ENCODE assay signal across 8 cellular contexts in the genomic region with DNA sequence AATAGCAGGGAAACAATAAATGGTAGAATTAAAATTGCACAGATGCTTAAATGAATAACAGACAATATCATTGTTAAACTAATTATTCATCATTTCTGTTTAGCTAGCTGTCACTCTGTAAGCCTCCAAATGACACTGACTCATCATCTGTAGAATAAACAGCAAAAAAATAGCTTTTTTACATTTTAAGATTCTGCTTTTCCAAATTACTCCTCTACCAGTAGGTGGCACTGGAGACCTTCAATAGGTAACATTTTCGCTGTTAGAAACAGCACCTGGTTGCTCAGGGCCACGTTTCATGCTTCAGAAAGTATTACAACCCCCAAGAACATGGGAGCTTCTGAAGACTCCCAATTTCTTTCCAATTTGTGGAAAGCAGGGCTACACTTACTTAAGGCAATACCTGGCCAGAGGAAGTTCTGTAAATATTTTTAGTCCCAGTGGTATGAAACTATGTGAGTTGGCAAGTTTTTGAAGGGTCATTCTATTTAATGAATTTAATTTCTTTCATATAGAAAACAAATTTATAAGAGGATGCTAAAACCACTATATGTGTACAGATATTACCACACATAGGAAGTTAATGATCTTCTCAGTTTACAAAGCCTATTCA. TPM values are rescaled to one million over a fixed set of nuclear protein-coding genes. Genes with fewer than 3 reads are reported as not detected.
DNase-seq lines count a peak whose midpoint lies in the region; ATAC-seq and TF ChIP-seq lines count a peak whose summit lies in the region.

No MANE protein-coding gene starts in this region.

- H3K9me3 Mint-ChIP-seq in activated CD4-positive, alpha-beta T cell treated with anti-CD3 and anti-CD28 coated beads, Interleukin-2, amount 10 ng/mL, durations not matched to agents 24 days and 14 days = no peaks in the 10 kb centered on the region

- DNase-seq in AG04450 (ENCODE audit: low read depth, low spot score) (peak; percentile 6), GM03348 (ENCODE audit: low spot score) (peak; percentile 28), NCI-H1694 (lab: John Stamatoyannopoulos, UW) (peak; percentile 30), glomerular visceral epithelial cell (ENCODE audit: extremely low spot score) (peak; percentile 42)
- DNase-seq in activated CD4-positive, alpha-beta T cell treated with anti-CD3 and anti-CD28 coated beads, Interleukin-2, amount 10 ng/mL, durations not matched to agents 24 days and 14 days = peak; percentile 82
- peak; percentile 9 to 14 for DNase-seq in stimulated activated CD4-positive, alpha-beta T cell treated with anti-CD3 and anti-CD28 coated beads, Interleukin-2, amount 100 ng/mL, for 48 hours

- POLR2A ChIA-PET in AG04450 (lab: Yijun Ruan, JAX) = no interaction called here

- intact Hi-C loops in activated CD4-positive, alpha-beta T cell treated with anti-CD3 and anti-CD28 coated beads, Interleukin-2, amount 10 ng/mL, durations not matched to agents 24 days and 14 days (cut with micrococcal nuclease) = loop anchor here (2.0 to 10.0 kb wide), 3 partner anchors 153 to 683 kb away; no protein-coding TSS in a partner anchor

- TF ChIP-seq CTCF in AG04450 (IDR thresholded peaks at IDR 0.05; ENCODE audit: low read depth, low read length) = peak; percentile 83

- no peaks in the 10 kb centered on the region for H3K36me3 Mint-ChIP-seq in activated CD4-positive, alpha-beta T cell treated with anti-CD3 and anti-CD28 coated beads, Interleukin-2, amount 10 ng/mL, durations not matched to agents 24 days and 14 days (ENCODE audit: low read depth)

- CTCF ChIA-PET in AG04450 (lab: Charles Lee) = interaction anchor here (0.6 to 2.1 kb wide), 25 partner anchors 8 to 1315 kb away, joined by 3 to 19 read pairs (median 4); no protein-coding TSS in a partner anchor

- H3K27ac Mint-ChIP-seq in activated CD4-positive, alpha-beta T cell treated with anti-CD3 and anti-CD28 coated beads, Interleukin-2, amount 10 ng/mL, durations not matched to agents 24 days and 14 days = no peak overlapping the region

- no peaks in the 10 kb centered on the region for H3K9me3 ChIP-seq in AG04450 (ENCODE audit: control insufficient read depth, insufficient read depth, low read length)

- H3K4me3 ChIP-seq in AG04450 (ENCODE audit: low read depth, low read length) = no peak overlapping the region

- H3K4me1 Mint-ChIP-seq in activated CD4-positive, alpha-beta T cell treated with anti-CD3 and anti-CD28 coated beads, Interleukin-2, amount 10 ng/mL, durations not matched to agents 24 days and 14 days = no peaks in the 10 kb centered on the region

- ATAC-seq in HG02642 (IDR thresholded peaks at IDR 0.05; ENCODE audit: poor library complexity, unreplicated experiment) = peak; percentile 65
- no peak for ATAC-seq in HG03108 (IDR thresholded peaks at IDR 0.05; ENCODE audit: unreplicated experiment)

- H3K4me3 Mint-ChIP-seq in activated CD4-positive, alpha-beta T cell treated with anti-CD3 and anti-CD28 coated beads, Interleukin-2, amount 10 ng/mL, durations not matched to agents 24 days and 14 days = no peak overlapping the region

- no peaks in the 10 kb centered on the region for H3K27me3 Mint-ChIP-seq in activated CD4-positive, alpha-beta T cell treated with anti-CD3 and anti-CD28 coated beads, Interleukin-2, amount 10 ng/mL, durations not matched to agents 24 days and 14 days

- H3K27ac ChIP-seq in AG04450 (ENCODE audit: low read depth, low read length) = no peak overlapping the region

- H3K27me3 ChIP-seq in AG04450 (ENCODE audit: control insufficient read depth, insufficient read depth, low read length) = no peaks in the 10 kb centered on the region

RNA-seq across cellular contexts. Expression of a gene that starts 45.4 kb away (rescaled TPM):
- 0.06 and 0.07 TPM in 2 replicates for polyA plus RNA-seq in AG04450 (2011; rRNA removed)
- polyA minus RNA-seq in AG04450 (2011; rRNA and poly(A)+ RNA removed) = under 0.01 and 0.17 TPM in 2 replicates
- total RNA-seq in activated CD4-positive, alpha-beta T cell treated with anti-CD3 and anti-CD28 coated beads, Interleukin-2, amount 10 ng/mL, durations not matched to agents 24 days and 14 days = 2.8 and 2.9 TPM in 2 replicates

Comparison
In these comparisons a context has a peak if more than half of its experiments do, and no peak if none do; other contexts are left out.
1. DNase-seq: peak in every context shown above with its lines; median percentile 82 in activated CD4-positive, alpha-beta T cell treated with anti-CD3 and anti-CD28 coated beads, Interleukin-2, amount 10 ng/mL, durations not matched to agents 24 days and 14 days; 42 in glomerular visceral epithelial cell; 30 in NCI-H1694; 28 in GM03348; 12 in stimulated activated CD4-positive, alpha-beta T cell treated with anti-CD3 and anti-CD28 coated beads, Interleukin-2, amount 100 ng/mL, for 48 hours; 6 in AG04450.